Comparison of ENCODE assay signal across 8 cellular contexts in the genomic region with DNA sequence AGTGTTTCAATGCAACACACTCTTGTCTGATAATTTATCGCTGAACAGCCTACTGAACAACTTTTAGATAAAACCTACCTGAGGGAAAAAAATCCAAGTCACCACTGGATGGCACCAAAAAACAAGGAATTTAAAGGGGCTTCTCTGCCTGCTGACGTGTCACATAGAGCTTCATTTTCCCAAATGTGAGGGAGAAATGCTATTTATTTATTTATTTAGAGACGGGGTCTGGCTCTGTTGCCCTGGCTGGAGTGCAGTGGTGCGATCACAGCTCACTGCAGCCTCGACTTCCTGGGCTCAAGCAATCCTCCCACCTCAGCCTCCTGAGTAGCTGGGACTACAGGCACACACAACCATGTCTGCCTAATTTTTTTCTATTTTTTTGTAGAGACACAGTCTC. TPM values are rescaled to one million over a fixed set of nuclear protein-coding genes. Genes with fewer than 3 reads are reported as not detected.
DNase-seq lines count a peak whose midpoint lies in the region; TF ChIP-seq lines count a peak whose summit lies in the region.
"Not testable (repeated sequence)": the region's sequence is repeated elsewhere in the genome, so short reads cannot be mapped to it uniquely, and the experiment has no call there.

No MANE protein-coding gene starts in this region.

- not testable (repeated sequence) for H3K9me3 ChIP-seq in adrenal gland (replicated peaks in 1 of 3); testis

- H3K27ac ChIP-seq in adrenal gland, testis: not testable (repeated sequence)

- not testable (repeated sequence) for H3K4me3 ChIP-seq in H7 (ENCODE audit: insufficient read depth, low read depth, low read length); adrenal gland; testis

- not testable (repeated sequence) for TF ChIP-seq POLR2A in adrenal gland (IDR thresholded peaks at IDR 0.05); testis (IDR thresholded peaks at IDR 0.05)

- not testable (repeated sequence) for H3K36me3 ChIP-seq in H7 (replicated peaks; ENCODE audit: control insufficient read depth, insufficient read depth, low read length); adrenal gland (replicated peaks in 1 of 2); testis (ENCODE audit: low read depth, missing control alignments)

- TF ChIP-seq CTCF in adrenal gland (IDR thresholded peaks at IDR 0.05) (peak; percentile 19 to 72 (median 67)), testis (IDR thresholded peaks at IDR 0.05) (peak; percentile 44 to 57 (median 47))

- 18 to 28% (median 21%) methylated on average over 5 of the region's 5 CpGs for WGBS in adrenal gland, 4 donors
- 29 to 37% methylated on average over 5 of the region's 5 CpGs for WGBS in testis, 2 donors

- not testable (repeated sequence) for H3K4me1 ChIP-seq in adrenal gland (replicated peaks in 1 of 2); testis

- DNase-seq in DMS 273 treated with DMSO at 0.1 percent for 48 hours (lab: John Stamatoyannopoulos, UW) (peak; percentile 58), H7 (peak; percentile 74), NCI-H146 (lab: John Stamatoyannopoulos, UW) (peak; percentile 53), RPMI7951 (ENCODE audit: low read depth) (peak; percentile 67), adrenal gland (peak in 6 of 7 donors; percentile 43 to 68 (median 56)), foreskin melanocyte (peak; percentile 42), myocyte (ENCODE audit: low read depth) (peak; percentile 79), testis (peak; percentile 49)

- intact Hi-C loops in adrenal gland (cut with DNase I) (loop anchor here (5.0 to 10.0 kb wide), 4 partner anchors 81 to 591 kb away; no protein-coding TSS in a partner anchor), testis (cut with DNase I; ENCODE audit: low total_unique reads) (loop anchor here (10.0 kb wide), 1 partner anchor 591 kb away; no protein-coding TSS in a partner anchor)

- H3K27me3 ChIP-seq in H7 (ENCODE audit: control insufficient read depth, insufficient read depth, low read length); testis: not testable (repeated sequence)
- H3K27me3 ChIP-seq in adrenal gland: peaks cover 11% of the 10 kb centered on the region

RNA-seq across cellular contexts. Expression of a gene that starts 27.4 kb away (rescaled TPM):
- total RNA-seq in H7 (2014; rRNA removed; shearing (Covaris generic)): under 0.01 TPM in 1 of 2 replicates, not detected in the other
- not detected in 2 replicates for total RNA-seq in RPMI7951 (2014; rRNA removed; shearing (Covaris generic))
- total RNA-seq in adrenal gland (not detected), myocyte (under 0.01 TPM in 1 of 2 replicates, not detected in the other), testis (under 1 TPM; 0.19 to 0.39 TPM)
- polyA plus RNA-seq in adrenal gland (under 1 TPM in 1 of 3 donors, not detected in 2; under 0.01 TPM), testis (ENCODE audit: insufficient read depth, low read depth, low replicate concordance) (0.16 TPM)
- polyA plus RNA-seq in myocyte (2012): 0.03 TPM
